Comparison of ENCODE assay signal across 12 cellular contexts in the genomic region with DNA sequence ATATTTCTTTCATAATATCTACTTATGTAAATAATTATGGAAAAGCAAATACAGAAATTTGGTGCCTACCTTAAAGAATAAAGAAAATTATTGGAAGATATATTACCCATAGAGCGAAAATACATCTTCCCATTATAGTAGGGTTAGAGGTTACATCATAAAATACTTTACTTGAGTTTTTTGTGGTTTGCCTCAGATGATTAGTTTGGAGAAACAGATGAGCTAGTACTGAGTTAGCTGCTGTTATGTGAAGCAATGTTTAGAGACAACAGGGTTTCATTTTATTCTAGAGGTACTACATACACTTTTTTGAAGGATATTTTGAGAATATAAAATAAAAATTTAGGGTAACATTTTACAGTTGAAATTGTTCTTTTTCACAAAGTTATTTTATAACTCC. TPM values are rescaled to one million over a fixed set of nuclear protein-coding genes. Genes with fewer than 3 reads are reported as not detected.
DNase-seq lines count a peak whose midpoint lies in the region; ATAC-seq and TF ChIP-seq lines count a peak whose summit lies in the region.
"Had no signal": no experiment of that assay in that cellular context is flagged by ENCODE, and none has a peak within 500 bp of the region (broad histone marks: within the 10 kb centered on the region; RNA-seq: fewer than 3 reads in every experiment).

No MANE protein-coding gene starts in this region.

- ATAC-seq in CD4-positive, alpha-beta T cell (ENCODE audit: poor library complexity), result no peak
- ATAC-seq in HG02623 (IDR thresholded peaks at IDR 0.05; ENCODE audit: unreplicated experiment) (no peak), GM19395 (IDR thresholded peaks at IDR 0.05; ENCODE audit: unreplicated experiment) (no peak)

- H3K9ac ChIP-seq in HUES64 (ENCODE audit: low read depth, low read length), result no peak overlapping the region
- H3K9ac ChIP-seq in mesenchymal stem cell (ENCODE audit: low read length), result peak overlapping the region; percentile 92

- H3K4me1 ChIP-seq in HUES64 (ENCODE audit: insufficient read depth, low read length), result peaks cover 58% of the 10 kb centered on the region
- H3K4me1 ChIP-seq in mesenchymal stem cell (ENCODE audit: control insufficient read depth, insufficient read depth, low read depth, low read length), result peaks cover 6% of the 10 kb centered on the region

- no peak overlapping the region for H2BK15ac ChIP-seq in mesenchymal stem cell (ENCODE audit: low read depth, poor library complexity, severe bottlenecking)

- no peak overlapping the region for H3K23ac ChIP-seq in mesenchymal stem cell (ENCODE audit: low read length in 2 of 2)

- peaks cover 23% of the 10 kb centered on the region for H3K36me3 Mint-ChIP-seq in CD4-positive, alpha-beta T cell (ENCODE audit: low read depth)

- no peaks in the 10 kb centered on the region for H3K27me3 Mint-ChIP-seq in CD4-positive, alpha-beta T cell

- H2AFZ ChIP-seq in mesenchymal stem cell (ENCODE audit: low read depth, low read length), result no peak overlapping the region

- H2BK5ac ChIP-seq in mesenchymal stem cell (ENCODE audit: low read depth, low read length, poor library complexity, severe bottlenecking), result no peak overlapping the region

- H3K9me3 ChIP-seq in CD4-positive, alpha-beta T cell (ENCODE audit: control insufficient read depth, low read length), result no peaks in the 10 kb centered on the region
- H3K9me3 ChIP-seq in HUES64 (ENCODE audit: insufficient read depth, low read depth, low read length), result no peaks in the 10 kb centered on the region
- no peaks in the 10 kb centered on the region for H3K9me3 ChIP-seq in mesenchymal stem cell (ENCODE audit: control insufficient read depth, low read length)

- H3K4me2 ChIP-seq in mesenchymal stem cell (ENCODE audit: low read length, poor library complexity, severe bottlenecking), result no peak overlapping the region

- H3K79me1 ChIP-seq in mesenchymal stem cell (replicated peaks; ENCODE audit: low read length, poor library complexity, severe bottlenecking), result no peaks in the 10 kb centered on the region

- DNase-seq in CD4-positive, alpha-beta T cell, result no peak
- DNase-seq in amniotic epithelial cell (ENCODE audit: low read depth), result peak; percentile 86
- peak; percentile 57 for DNase-seq in mesenchymal stem cell
- DNase-seq in stimulated activated naive CD4-positive, alpha-beta T cell treated with Interleukin-2 at 50 U/mL for 16 hours (lab: John Stamatoyannopoulos, UW), result no peak
- no peak for DNase-seq in NCI-H748 (lab: John Stamatoyannopoulos, UW; ENCODE audit: unreplicated experiment)
- DNase-seq: activated CD4-positive, alpha-beta T cell treated with anti-CD3 and anti-CD28 coated beads, Interleukin-2, amount 10 ng/mL, durations not matched to agents 24 days and 14 days; activated naive CD4-positive, alpha-beta T cell; hippocampal formation; NCI-H2029 treated with DMSO at 0.1 percent for 48 hours had no signal

- no peak overlapping the region for H3K18ac ChIP-seq in mesenchymal stem cell (ENCODE audit: low read depth in 1 of 2, low read length in 2 of 2)

- CTCF ChIA-PET in CD4-positive, alpha-beta T cell (lab: Charles Lee), result no interaction called here

- no peak overlapping the region for H2AK5ac ChIP-seq in mesenchymal stem cell (ENCODE audit: low read length, severe bottlenecking)

- no peak overlapping the region for H3K14ac ChIP-seq in mesenchymal stem cell (ENCODE audit: low read length in 2 of 2)

- H3K27ac Mint-ChIP-seq in CD4-positive, alpha-beta T cell, result peak overlapping the region; percentile 30
- H3K27ac Mint-ChIP-seq: activated CD4-positive, alpha-beta T cell treated with anti-CD3 and anti-CD28 coated beads, Interleukin-2, amount 10 ng/mL, durations not matched to agents 24 days and 14 days had no signal

- H3K4ac ChIP-seq in mesenchymal stem cell (ENCODE audit: low read depth in 1 of 2, low read length in 2 of 2), result no peak overlapping the region

- POLR2A ChIA-PET in CD4-positive, alpha-beta T cell (lab: Charles Lee), result no interaction called here

- no peak overlapping the region for H2BK120ac ChIP-seq in mesenchymal stem cell (ENCODE audit: low read depth, low read length)

- H3K4me3 Mint-ChIP-seq in CD4-positive, alpha-beta T cell, result no peak overlapping the region
- H3K4me3 Mint-ChIP-seq: activated CD4-positive, alpha-beta T cell treated with anti-CD3 and anti-CD28 coated beads, Interleukin-2, amount 10 ng/mL, durations not matched to agents 24 days and 14 days had no signal

- no peak overlapping the region for H4K91ac ChIP-seq in mesenchymal stem cell (ENCODE audit: low read length)

- TF ChIP-seq CTCF in CD4-positive, alpha-beta T cell (IDR thresholded peaks at IDR 0.05), result no peak

- intact Hi-C loops in CD4-positive, alpha-beta T cell (cut with DNase I, micrococcal nuclease), result loop anchor here (5.0 to 10.0 kb wide), 2 partner anchors 34 to 694 kb away; no protein-coding TSS in a partner anchor

- WGBS in HUES64, result no CpG with 5 or more reads among the region's 1 CpG
- no CpG with 5 or more reads among the region's 1 CpG for WGBS in mesenchymal stem cell

- no peak overlapping the region for H2BK12ac ChIP-seq in mesenchymal stem cell (ENCODE audit: low read length in 2 of 2)

- peaks cover 43% of the 10 kb centered on the region for H3K4me1 Mint-ChIP-seq in CD4-positive, alpha-beta T cell (ENCODE audit: low read depth)

- H3K27me3 ChIP-seq in CD4-positive, alpha-beta T cell (ENCODE audit: control insufficient read depth, insufficient read depth, low read length), result no peaks in the 10 kb centered on the region
- H3K27me3 ChIP-seq in HUES64 (ENCODE audit: insufficient read depth, low read length) (no peaks in the 10 kb centered on the region), mesenchymal stem cell (ENCODE audit: control insufficient read depth in 1 of 2, insufficient read depth in 1 of 2, low read length in 2 of 2) (no peaks in the 10 kb centered on the region)

- H4K8ac ChIP-seq in mesenchymal stem cell (ENCODE audit: low read length), result no peak overlapping the region

- H3K36me3 ChIP-seq in HUES64 (ENCODE audit: insufficient read depth, low read length) (peaks cover 8% of the 10 kb centered on the region), mesenchymal stem cell (ENCODE audit: control insufficient read depth in 1 of 2, insufficient read depth in 2 of 2, low read depth in 1 of 2, low read length in 2 of 2) (no peaks in the 10 kb centered on the region)

- no peak overlapping the region for H3K27ac ChIP-seq in CD4-positive, alpha-beta T cell (ENCODE audit: low read depth, low read length)
- H3K27ac ChIP-seq in HUES64 (ENCODE audit: low read depth, low read length) (peak overlapping the region; percentile 21; the same call in 1 of the 2 replicates), mesenchymal stem cell (ENCODE audit: low read length, poor library complexity, severe bottlenecking) (no peak overlapping the region)

- no peaks in the 10 kb centered on the region for H3K9me3 Mint-ChIP-seq in CD4-positive, alpha-beta T cell
- H3K9me3 Mint-ChIP-seq: activated CD4-positive, alpha-beta T cell treated with anti-CD3 and anti-CD28 coated beads, Interleukin-2, amount 10 ng/mL, durations not matched to agents 24 days and 14 days had no signal

- H3K4me3 ChIP-seq in HUES64 (ENCODE audit: low read length) (no peak overlapping the region), mesenchymal stem cell (ENCODE audit: insufficient read depth in 1 of 2, low read depth in 1 of 2, low read length in 2 of 2) (no peak overlapping the region)

RNA-seq across cellular contexts. Expression of a gene that starts 2.9 kb away (rescaled TPM):
- total RNA-seq in CD4-positive, alpha-beta T cell, result 10 to 100 TPM; 46.0 to 64.1 TPM
- polyA plus RNA-seq in HUES64 (2013, experiment 1 of 2), result 33.7 TPM
- 38.4 TPM for polyA plus RNA-seq in HUES64 (2013, experiment 2 of 2)
- polyA plus RNA-seq in mesenchymal stem cell (2013, experiment 1 of 2), result 29.2 TPM
- 30.7 TPM for polyA plus RNA-seq in mesenchymal stem cell (2013, experiment 2 of 2)

RNA-seq across cellular contexts. Expression of a gene that starts 5.7 kb away (rescaled TPM):
- under 1 TPM; 0.22 to 0.25 TPM for total RNA-seq in CD4-positive, alpha-beta T cell
- 7.8 TPM for polyA plus RNA-seq in HUES64 (2013, experiment 1 of 2)
- polyA plus RNA-seq in HUES64 (2013, experiment 2 of 2), result 13.9 TPM
- 1.8 TPM for polyA plus RNA-seq in mesenchymal stem cell (2013, experiment 1 of 2)
- 1.8 TPM for polyA plus RNA-seq in mesenchymal stem cell (2013, experiment 2 of 2)

Comparison
In these comparisons a context has a peak if more than half of its experiments do, and no peak if none do; other contexts are left out.
1. DNase-seq: peak in amniotic epithelial cell (single experiment) and mesenchymal stem cell (single experiment); none in CD4-positive, alpha-beta T cell (0 of 10), stimulated activated naive CD4-positive, alpha-beta T cell treated with Interleukin-2 at 50 U/mL for 16 hours (single experiment) and NCI-H748 (single experiment).